ENCODE assay signal across 29 cellular contexts in genomic region chr14:21911877-21912276, GRCh38.
DNase-seq lines count a peak whose midpoint lies in the region; ATAC-seq, FAIRE-seq and TF ChIP-seq lines count a peak whose summit lies in the region.
"Had no signal": no experiment of that assay in that cellular context is flagged by ENCODE, and none has a peak within 500 bp of the region (broad histone marks: within the 10 kb centered on the region; RNA-seq: fewer than 3 reads in every experiment).

No MANE protein-coding gene starts in this region.

- DNase-seq in T-helper 2 cell treated with Interferon-gamma antibody and Interleukin-4, amounts not matched to agents 5 μg/mL and 100 μg/mL, for 36 hours (ENCODE audit: low spot score): no peak
- no peak for DNase-seq in T-helper 2 cell
- DNase-seq in activated naive CD4-positive, alpha-beta T cell treated with anti-CD3 and anti-CD28 coated beads for 36 hours: no peak
- DNase-seq in activated naive CD4-positive, alpha-beta T cell treated with anti-CD3 and anti-CD28 coated beads, Interleukin-2, amount 50 U/mL, for 72 hours (ENCODE audit: low spot score in 2 of 2): no peak
- no peak for DNase-seq in A549 (ENCODE audit: low read depth in 1 of 2, low spot score in 1 of 2)
- no peak for DNase-seq in T-cell
- no peak for DNase-seq in NCI-H2029 treated with DMSO at 0.1 percent for 48 hours (lab: John Stamatoyannopoulos, UW)
- no peak for DNase-seq in NOMO-1 treated with DMSO at 0.1 percent for 48 hours (lab: John Stamatoyannopoulos, UW; ENCODE audit: unreplicated experiment)
- DNase-seq: ACHN; BE2C; DMS153; DND-41; GM23248; H7; KBM-7; MG63; NCI-H1105 treated with DMSO at 0.1 percent for 48 hours; NCI-H146; NCI-H2029; NCI-H446 treated with DMSO at 0.1 percent for 48 hours; NCI-H526; NCI-H82; NK-92 treated with Interleukin-12 subunit alpha and Interleukin-12 subunit beta, amount 100 ng/mL, for 24 hours; Right ventricle myocardium superior; RPMI8226 had no signal

- no peak overlapping the region for H3K4me3 ChIP-seq in A549
- H3K4me3 ChIP-seq: GM23248, MG63, SJSA1 had no signal

- no peak overlapping the region for H3K27ac ChIP-seq in A549
- H3K27ac ChIP-seq: 22Rv1, GM23248, SJSA1 had no signal

- H3K4me2 ChIP-seq in A549: no peak overlapping the region

- no peak for FAIRE-seq in A549 (lab: Jason Lieb, UNC)
- FAIRE-seq: GM12892 had no signal

- peak overlapping the region; percentile 10 for H3K4me3 Mint-ChIP-seq in T-helper 2 cell treated with Interferon-gamma antibody and Interleukin-4, amounts not matched to agents 5 μg/mL and 100 μg/mL, for 36 hours
- peak overlapping the region; percentile 7 for H3K4me3 Mint-ChIP-seq in activated naive CD4-positive, alpha-beta T cell treated with anti-CD3 and anti-CD28 coated beads for 36 hours
- H3K4me3 Mint-ChIP-seq in T-cell: no peak overlapping the region
- H3K4me3 Mint-ChIP-seq: CD14-positive monocyte had no signal

- no peak for ATAC-seq in activated naive CD4-positive, alpha-beta T cell treated with anti-CD3 and anti-CD28 coated beads, Interleukin-2, amount 50 U/mL, for 72 hours
- ATAC-seq in A549: no peak
- ATAC-seq in T-cell (replicated peaks in 1 of 4): no peak

- POLR2A ChIA-PET in A549 (lab: Yijun Ruan, JAX) (no interaction called here), T-cell (lab: Charles Lee) (no interaction called here)

- peaks cover 36% of the 10 kb centered on the region for H3K4me1 Mint-ChIP-seq in T-helper 2 cell treated with Interferon-gamma antibody and Interleukin-4, amounts not matched to agents 5 μg/mL and 100 μg/mL, for 36 hours (ENCODE audit: low read depth)
- H3K4me1 Mint-ChIP-seq in activated naive CD4-positive, alpha-beta T cell treated with anti-CD3 and anti-CD28 coated beads for 36 hours (ENCODE audit: low read depth): peaks cover 31% of the 10 kb centered on the region
- peaks cover 31 to 43% (median 38%) of the 10 kb centered on the region in 3 donors for H3K4me1 Mint-ChIP-seq in T-cell

- WGBS in A549 (ENCODE audit: missing lambda C conversion rate): 5% methylated on average over 1 of the region's 1 CpG

- no peak for TF ChIP-seq EP300 in A549 (IDR thresholded peaks at IDR 0.05)

- CTCF ChIA-PET in activated naive CD4-positive, alpha-beta T cell treated with anti-CD3 and anti-CD28 coated beads for 36 hours (lab: Charles Lee): interaction anchor here (0.7 to 3.1 kb wide), 11 partner anchors 12 to 918 kb away, joined by 3 to 22 read pairs (median 4); partner anchors contain the start of gene MRPL52
- CTCF ChIA-PET in A549 (lab: Yijun Ruan, JAX): interaction anchor here (1.6 kb wide), 1 partner anchor 22 kb away, joined by 3 read pairs; no protein-coding TSS in a partner anchor
- CTCF ChIA-PET in T-cell (lab: Charles Lee): interaction anchor here in 1 of 2 donors (0.6 to 3.7 kb wide), 8 partner anchors 9 to 67 kb away, joined by 3 to 30 read pairs (median 4); no protein-coding TSS in a partner anchor

- H3K9me3 Mint-ChIP-seq in T-helper 2 cell treated with Interferon-gamma antibody and Interleukin-4, amounts not matched to agents 5 μg/mL and 100 μg/mL, for 36 hours: no peaks in the 10 kb centered on the region
- H3K9me3 Mint-ChIP-seq in activated naive CD4-positive, alpha-beta T cell treated with anti-CD3 and anti-CD28 coated beads for 36 hours: no peaks in the 10 kb centered on the region
- no peaks in the 10 kb centered on the region for H3K9me3 Mint-ChIP-seq in activated naive CD4-positive, alpha-beta T cell treated with anti-CD3 and anti-CD28 coated beads, Interleukin-2, amount 50 U/mL, for 72 hours
- no peaks in the 10 kb centered on the region for H3K9me3 Mint-ChIP-seq in T-cell
- H3K9me3 Mint-ChIP-seq: CD14-positive monocyte had no signal

- H3K9me3 ChIP-seq in A549: no peaks in the 10 kb centered on the region
- H3K9me3 ChIP-seq: BE2C, MG63, SJSA1 had no signal

- intact Hi-C loops in activated naive CD4-positive, alpha-beta T cell treated with anti-CD3 and anti-CD28 coated beads for 36 hours (cut with micrococcal nuclease): loop anchor here (2.0 to 10.0 kb wide), 3 partner anchors 17 to 943 kb away; no protein-coding TSS in a partner anchor

- no peak for TF ChIP-seq RAD21 in A549 (conservative IDR thresholded peaks at IDR 0.05 in 1 of 2, IDR thresholded peaks at IDR 0.05 in 1 of 2)

- TF ChIP-seq POLR2A in A549 (IDR thresholded peaks at IDR 0.05; ENCODE audit: low read length): no peak

- H3K27me3 Mint-ChIP-seq in T-helper 2 cell treated with Interferon-gamma antibody and Interleukin-4, amounts not matched to agents 5 μg/mL and 100 μg/mL, for 36 hours (ENCODE audit: low read depth): peaks cover 3% of the 10 kb centered on the region
- H3K27me3 Mint-ChIP-seq in activated naive CD4-positive, alpha-beta T cell treated with anti-CD3 and anti-CD28 coated beads for 36 hours (ENCODE audit: low read depth): no peaks in the 10 kb centered on the region
- H3K27me3 Mint-ChIP-seq in T-cell: peaks cover 0 to 3% of the 10 kb centered on the region in 2 donors

- no peaks in the 10 kb centered on the region for H3K36me3 Mint-ChIP-seq in T-helper 2 cell treated with Interferon-gamma antibody and Interleukin-4, amounts not matched to agents 5 μg/mL and 100 μg/mL, for 36 hours (ENCODE audit: low read depth)
- H3K36me3 Mint-ChIP-seq in activated naive CD4-positive, alpha-beta T cell treated with anti-CD3 and anti-CD28 coated beads for 36 hours (ENCODE audit: low read depth): no peaks in the 10 kb centered on the region
- no peaks in the 10 kb centered on the region for H3K36me3 Mint-ChIP-seq in activated naive CD4-positive, alpha-beta T cell treated with anti-CD3 and anti-CD28 coated beads, Interleukin-2, amount 50 U/mL, for 72 hours
- H3K36me3 Mint-ChIP-seq in T-cell: no peaks in the 10 kb centered on the region
- H3K36me3 Mint-ChIP-seq: CD14-positive monocyte had no signal

- peaks cover 26% of the 10 kb centered on the region for H3K4me1 ChIP-seq in A549
- H3K4me1 ChIP-seq: BE2C had no signal

- H3K27ac Mint-ChIP-seq in T-helper 2 cell treated with Interferon-gamma antibody and Interleukin-4, amounts not matched to agents 5 μg/mL and 100 μg/mL, for 36 hours: peak overlapping the region; percentile 45
- no peak overlapping the region for H3K27ac Mint-ChIP-seq in activated naive CD4-positive, alpha-beta T cell treated with anti-CD3 and anti-CD28 coated beads for 36 hours
- no peak overlapping the region for H3K27ac Mint-ChIP-seq in activated naive CD4-positive, alpha-beta T cell treated with anti-CD3 and anti-CD28 coated beads, Interleukin-2, amount 50 U/mL, for 72 hours
- H3K27ac Mint-ChIP-seq in T-cell: peak overlapping the region; percentile 77 to 83

- no peak for TF ChIP-seq CTCF in A549 (IDR thresholded peaks at IDR 0.05)

TF ChIP-seq in A549, 52 proteins besides CTCF, POLR2A, EP300 and RAD21:
- TF ChIP-seq HDAC2 (IDR thresholded peaks at IDR 0.05) (no peak), MAFK (IDR thresholded peaks at IDR 0.05; ENCODE audit: partially characterized antibody) (peak; percentile 65)

Comparison
In these comparisons a context has a peak if more than half of its experiments do, and no peak if none do; other contexts are left out.
1. H3K27ac Mint-ChIP-seq: peak in T-helper 2 cell treated with Interferon-gamma antibody and Interleukin-4, amounts not matched to agents 5 μg/mL and 100 μg/mL, for 36 hours (single experiment) and T-cell (2 of 2); none in activated naive CD4-positive, alpha-beta T cell treated with anti-CD3 and anti-CD28 coated beads for 36 hours (single experiment) and activated naive CD4-positive, alpha-beta T cell treated with anti-CD3 and anti-CD28 coated beads, Interleukin-2, amount 50 U/mL, for 72 hours (0 of 2).
2. H3K4me3 Mint-ChIP-seq: peak in T-helper 2 cell treated with Interferon-gamma antibody and Interleukin-4, amounts not matched to agents 5 μg/mL and 100 μg/mL, for 36 hours (single experiment) and activated naive CD4-positive, alpha-beta T cell treated with anti-CD3 and anti-CD28 coated beads for 36 hours (single experiment); none in T-cell (0 of 3).